ENCODE assay signal across 15 cellular contexts in genomic region chr17:1743094-1743452, GRCh38. TPM values are rescaled to one million over a fixed set of nuclear protein-coding genes. Genes with fewer than 3 reads are reported as not detected.
"Had no signal": no experiment of that assay in that cellular context is flagged by ENCODE, and none has a peak within 500 bp of the region (broad histone marks: within the 10 kb centered on the region; RNA-seq: fewer than 3 reads in every experiment).

No MANE protein-coding gene starts in this region.

- H3K9me3 Mint-ChIP-seq: activated CD4-positive, alpha-beta T cell treated with anti-CD3 and anti-CD28 coated beads, Interleukin-2, amount 10 ng/mL, durations not matched to agents 7 days and 5 days; activated naive CD8-positive, alpha-beta T cell treated with anti-CD3 and anti-CD28 coated beads for 36 hours; central memory CD8-positive, alpha-beta T cell; naive thymus-derived CD4-positive, alpha-beta T cell had no signal

- H3K4me1 ChIP-seq: body of pancreas, sigmoid colon had no signal

- FAIRE-seq: urothelium cell line had no signal

- H3K4me3 ChIP-seq: body of pancreas, coronary artery, mucosa of descending colon, sigmoid colon, spleen, stomach, thoracic aorta had no signal

- H3K27me3 ChIP-seq: body of pancreas, sigmoid colon, spleen, stomach had no signal

- H3K4me1 Mint-ChIP-seq: activated CD4-positive, alpha-beta T cell treated with anti-CD3 and anti-CD28 coated beads, Interleukin-2, amount 10 ng/mL, durations not matched to agents 7 days and 5 days; activated naive CD8-positive, alpha-beta T cell treated with anti-CD3 and anti-CD28 coated beads for 36 hours; central memory CD8-positive, alpha-beta T cell; naive thymus-derived CD4-positive, alpha-beta T cell had no signal

- H3K9me3 ChIP-seq: body of pancreas, mucosa of descending colon, sigmoid colon, spleen, stomach, thoracic aorta had no signal

- DNase-seq: activated CD4-positive, alpha-beta T cell treated with anti-CD3 and anti-CD28 coated beads, Interleukin-2, amount 10 ng/mL, durations not matched to agents 7 days and 5 days; activated naive CD8-positive, alpha-beta T cell treated with anti-CD3 and anti-CD28 coated beads for 36 hours; body of pancreas; effector memory CD4-positive, alpha-beta T cell; foreskin melanocyte; mucosa of descending colon; naive thymus-derived CD4-positive, alpha-beta T cell; sigmoid colon; spleen; stomach had no signal

- H3K36me3 ChIP-seq: thoracic aorta had no signal

- H3K27me3 Mint-ChIP-seq: activated CD4-positive, alpha-beta T cell treated with anti-CD3 and anti-CD28 coated beads, Interleukin-2, amount 10 ng/mL, durations not matched to agents 7 days and 5 days; activated naive CD8-positive, alpha-beta T cell treated with anti-CD3 and anti-CD28 coated beads for 36 hours; central memory CD8-positive, alpha-beta T cell; naive thymus-derived CD4-positive, alpha-beta T cell had no signal

- ATAC-seq: body of pancreas; mucosa of descending colon; naive thymus-derived CD4-positive, alpha-beta T cell had no signal

- H3K4me3 Mint-ChIP-seq: activated CD4-positive, alpha-beta T cell treated with anti-CD3 and anti-CD28 coated beads, Interleukin-2, amount 10 ng/mL, durations not matched to agents 7 days and 5 days; activated naive CD8-positive, alpha-beta T cell treated with anti-CD3 and anti-CD28 coated beads for 36 hours; central memory CD8-positive, alpha-beta T cell; naive thymus-derived CD4-positive, alpha-beta T cell had no signal

- H3K27ac ChIP-seq: body of pancreas, sigmoid colon, thoracic aorta had no signal

- H3K27ac Mint-ChIP-seq: activated CD4-positive, alpha-beta T cell treated with anti-CD3 and anti-CD28 coated beads, Interleukin-2, amount 10 ng/mL, durations not matched to agents 7 days and 5 days; activated naive CD8-positive, alpha-beta T cell treated with anti-CD3 and anti-CD28 coated beads for 36 hours; naive thymus-derived CD4-positive, alpha-beta T cell had no signal

RNA-seq across cellular contexts. Expression of gene SERPINF2, which starts 0.4 kb away (rescaled TPM):
- total RNA-seq: lung microvascular endothelial cell had no signal
- polyA plus RNA-seq: naive thymus-derived CD4-positive, alpha-beta T cell had no signal

RNA-seq across cellular contexts. Expression of gene SERPINF1, which starts 18.8 kb away (rescaled TPM):
- total RNA-seq: lung microvascular endothelial cell had no signal

RNA-seq across cellular contexts. Expression of gene TLCD2, which starts 32.9 kb away (rescaled TPM):
- polyA plus RNA-seq: naive thymus-derived CD4-positive, alpha-beta T cell had no signal
